8 cellular contexts compared by ENCODE assay signal in genomic region chr17:1606352-1606985, GRCh38. TPM values are rescaled to one million over a fixed set of nuclear protein-coding genes. Genes with fewer than 3 reads are reported as not detected.
A peak's percentile ranks its signal among the peaks of the same experiment; 100 is the strongest.
DNase-seq lines count a peak whose midpoint lies in the region; ATAC-seq and TF ChIP-seq lines count a peak whose summit lies in the region.

No MANE protein-coding gene starts in this region.

- no peaks in the 10 kb centered on the region for H3K36me3 Mint-ChIP-seq in T-helper 2 cell treated with Interferon-gamma antibody and Interleukin-4, amounts not matched to agents 5 μg/mL and 100 μg/mL, for 36 hours (ENCODE audit: low read depth)

- no peaks in the 10 kb centered on the region for H3K4me1 Mint-ChIP-seq in T-helper 2 cell treated with Interferon-gamma antibody and Interleukin-4, amounts not matched to agents 5 μg/mL and 100 μg/mL, for 36 hours (ENCODE audit: low read depth)

- no peaks in the 10 kb centered on the region for H3K9me3 Mint-ChIP-seq in T-helper 2 cell treated with Interferon-gamma antibody and Interleukin-4, amounts not matched to agents 5 μg/mL and 100 μg/mL, for 36 hours

- H3K27me3 Mint-ChIP-seq in T-helper 2 cell treated with Interferon-gamma antibody and Interleukin-4, amounts not matched to agents 5 μg/mL and 100 μg/mL, for 36 hours (ENCODE audit: low read depth) = no peaks in the 10 kb centered on the region

- H3K9me3 ChIP-seq in gastroesophageal sphincter (no peaks in the 10 kb centered on the region), spleen (peaks cover 0 to 7% (median 2%) of the 10 kb centered on the region in 8 donors), BE2C (no peaks in the 10 kb centered on the region)

- TF ChIP-seq EP300 in gastroesophageal sphincter (IDR thresholded peaks at IDR 0.05) = no peak

- peak; percentile 68 for DNase-seq in T-helper 2 cell treated with Interferon-gamma antibody and Interleukin-4, amounts not matched to agents 5 μg/mL and 100 μg/mL, for 36 hours (ENCODE audit: low spot score)
- DNase-seq in T-helper 2 cell (no peak), spleen (no peak), NCI-H526 treated with DMSO at 0.1 percent for 48 hours (lab: John Stamatoyannopoulos, UW) (no peak), BE2C (no peak)

- H3K36me3 ChIP-seq in gastroesophageal sphincter = peaks cover 0 to 1% of the 10 kb centered on the region in 2 donors
- peaks cover 0 to 87% (median 7%) of the 10 kb centered on the region in 6 donors for H3K36me3 ChIP-seq in spleen
- no peaks in the 10 kb centered on the region for H3K36me3 ChIP-seq in BE2C

- intact Hi-C loops in spleen (cut with DNase I; ENCODE audit: low total_unique reads) = no loop called here

- TF ChIP-seq CTCF in gastroesophageal sphincter (IDR thresholded peaks at IDR 0.05) (no peak), spleen (IDR thresholded peaks at IDR 0.05 in 8 of 11, conservative IDR thresholded peaks at IDR 0.05 in 3 of 11) (no peak), BE2C (IDR thresholded peaks at IDR 0.05; ENCODE audit: low read depth, low read length) (no peak)

- WGBS in gastroesophageal sphincter (ENCODE audit: low coverage in 1 of 2), 2 donors = no CpG with 5 or more reads among the region's 26 CpGs
- WGBS in spleen, 5 donors = 60 to 84% (median 81%) methylated on average over 3 to 26 of the region's 26 CpGs

- H3K27ac Mint-ChIP-seq in T-helper 2 cell treated with Interferon-gamma antibody and Interleukin-4, amounts not matched to agents 5 μg/mL and 100 μg/mL, for 36 hours = no peak overlapping the region

- H3K4me3 ChIP-seq in gastroesophageal sphincter (no peak overlapping the region), spleen (peak overlapping the region in 1 of 8 donors; percentile 15), BE2C (ENCODE audit: low read depth, low read length) (no peak overlapping the region)

- H3K4me1 ChIP-seq in gastroesophageal sphincter = peaks cover 0 to 5% (median 0%) of the 10 kb centered on the region in 3 donors
- peaks cover 17 to 72% (median 40%) of the 10 kb centered on the region in 6 donors for H3K4me1 ChIP-seq in spleen
- no peaks in the 10 kb centered on the region for H3K4me1 ChIP-seq in BE2C

- peak overlapping the region in 3 of 4 donors; percentile 49 to 66 (median 54) for H3K27ac ChIP-seq in gastroesophageal sphincter
- peak overlapping the region; percentile 51 to 90 (median 82) for H3K27ac ChIP-seq in spleen

- TF ChIP-seq POLR2A in gastroesophageal sphincter (IDR thresholded peaks at IDR 0.05) (no peak), spleen (IDR thresholded peaks at IDR 0.05) (no peak)

- ATAC-seq in HG03045 (IDR thresholded peaks at IDR 0.05; ENCODE audit: unreplicated experiment) (peak; percentile 7), gastroesophageal sphincter (no peak), HG03175 (IDR thresholded peaks at IDR 0.05; ENCODE audit: unreplicated experiment) (no peak)

- no peak overlapping the region for H3K4me3 Mint-ChIP-seq in T-helper 2 cell treated with Interferon-gamma antibody and Interleukin-4, amounts not matched to agents 5 μg/mL and 100 μg/mL, for 36 hours

- H3K27me3 ChIP-seq in gastroesophageal sphincter (no peaks in the 10 kb centered on the region), spleen (replicated peaks in 1 of 7) (no peaks in the 10 kb centered on the region), BE2C (no peaks in the 10 kb centered on the region)

RNA-seq across cellular contexts. Expression of gene SLC43A2, which starts 22.2 kb away (rescaled TPM):
- total RNA-seq in gastroesophageal sphincter = 10 to 100 TPM in 3 of 4 donors, 1 to 10 TPM in 1; 6.4 to 16.8 (median 10.4) TPM
- total RNA-seq in spleen = 10 to 100 TPM; 51.1 to 84.6 (median 67.3) TPM
- 10 to 100 TPM; 12.6 to 26.8 (median 14.9) TPM for polyA plus RNA-seq in spleen
- 8.0 TPM for polyA plus RNA-seq in BE2C (2012; ENCODE audit: insufficient read depth, insufficient read length, low read depth)

RNA-seq across cellular contexts. Expression of gene SCARF1, which starts 39.1 kb away (rescaled TPM):
- total RNA-seq in gastroesophageal sphincter = 10 to 100 TPM in 3 of 4 donors, 1 to 10 TPM in 1; 8.9 to 16.8 (median 12.7) TPM
- 100 to 1,000 TPM in 2 of 7 donors, 10 to 100 TPM in 5; 55.5 to 112 (median 66.5) TPM for total RNA-seq in spleen
- polyA plus RNA-seq in spleen = 10 to 100 TPM in 2 of 3 donors, 1 to 10 TPM in 1; 5.1 to 31.2 (median 13.6) TPM
- polyA plus RNA-seq in BE2C (2012; ENCODE audit: insufficient read depth, insufficient read length, low read depth) = 0.17 TPM

RNA-seq across cellular contexts. Expression of gene RILP, which starts 43.2 kb away (rescaled TPM):
- total RNA-seq in gastroesophageal sphincter (10 to 100 TPM; 17.4 to 33.4 (median 22.2) TPM), spleen (10 to 100 TPM; 15.8 to 43.9 (median 28.9) TPM)
- polyA plus RNA-seq in spleen = 10 to 100 TPM; 14.7 to 25.6 (median 17.4) TPM
- 1.1 TPM for polyA plus RNA-seq in BE2C (2012; ENCODE audit: insufficient read depth, insufficient read length, low read depth)

RNA-seq across cellular contexts. Expression of gene PITPNA, which starts 43.9 kb away (rescaled TPM):
- total RNA-seq in gastroesophageal sphincter = 10 to 100 TPM; 40.8 to 61.1 (median 45.5) TPM
- 10 to 100 TPM; 47.3 to 88.0 (median 68.9) TPM for total RNA-seq in spleen
- 10 to 100 TPM; 17.0 to 29.6 (median 17.1) TPM for polyA plus RNA-seq in spleen
- polyA plus RNA-seq in BE2C (2012; ENCODE audit: insufficient read depth, insufficient read length, low read depth) = 19.3 TPM
